ENCODE assay signal across 26 cellular contexts in genomic region chr10:131111007-131111406, GRCh38.
"Had no signal": no experiment of that assay in that cellular context is flagged by ENCODE, and none has a peak within 500 bp of the region (broad histone marks: within the 10 kb centered on the region; RNA-seq: fewer than 3 reads in every experiment).

No MANE protein-coding gene starts in this region.

- H3K9me3 Mint-ChIP-seq: immature natural killer cell had no signal

- H3K27ac Mint-ChIP-seq: dendritic cell treated with granulocyte-macrophage colony-stimulating factor and Interleukin-4, amounts not matched to agents 40 ng/mL and 50 ng/mL, for 4 days; effector memory CD8-positive, alpha-beta T cell; endodermal cell; immature natural killer cell; mesothelial cell of epicardium had no signal

- ATAC-seq: effector memory CD8-positive, alpha-beta T cell; esophagus mucosa; gastrocnemius medialis; heart right ventricle; left cardiac atrium; left lung; left ventricle myocardium superior; lower lobe of right lung; mucosa of descending colon had no signal

- DNase-seq: colonic mucosa; cortex of kidney; effector CD8-positive, alpha-beta T cell; effector memory CD8-positive, alpha-beta T cell; endodermal cell; erythroblast; esophagus squamous epithelium; foreskin fibroblast; foreskin melanocyte; gastrocnemius medialis; glutamatergic neuron; head of caudate nucleus; heart right ventricle; hippocampal formation; immature natural killer cell; islet precursor cell; left cardiac atrium; left lung; left ventricle myocardium superior; mesenchymal stem cell; mucosa of descending colon had no signal

- H3K9me3 ChIP-seq: colonic mucosa, gastrocnemius medialis, lower lobe of right lung had no signal

- H3K27me3 Mint-ChIP-seq: dendritic cell treated with granulocyte-macrophage colony-stimulating factor and Interleukin-4, amounts not matched to agents 40 ng/mL and 50 ng/mL, for 4 days; effector memory CD8-positive, alpha-beta T cell had no signal

- H3K27ac ChIP-seq: colonic mucosa, epithelial cell of prostate, esophagus squamous epithelium, gastrocnemius medialis, heart right ventricle, left lung, lower lobe of right lung had no signal

- H3K36me3 Mint-ChIP-seq: immature natural killer cell had no signal

- H3K27me3 ChIP-seq: colonic mucosa had no signal

- H3K4me3 Mint-ChIP-seq: dendritic cell treated with granulocyte-macrophage colony-stimulating factor and Interleukin-4, amounts not matched to agents 40 ng/mL and 50 ng/mL, for 4 days; effector memory CD8-positive, alpha-beta T cell; endodermal cell; immature natural killer cell; mesothelial cell of epicardium had no signal

- H3K4me3 ChIP-seq: colonic mucosa, esophagus squamous epithelium, gastrocnemius medialis, heart right ventricle, left lung, lower lobe of right lung, mucosa of descending colon had no signal

- H3K4me1 Mint-ChIP-seq: endodermal cell, immature natural killer cell had no signal

- H3K4me1 ChIP-seq: colonic mucosa, esophagus squamous epithelium, gastrocnemius medialis, heart right ventricle, left lung, lower lobe of right lung had no signal

- H3K36me3 ChIP-seq: colonic mucosa, esophagus squamous epithelium, gastrocnemius medialis, heart right ventricle, left lung, lower lobe of right lung had no signal
